In the genomic region with DNA sequence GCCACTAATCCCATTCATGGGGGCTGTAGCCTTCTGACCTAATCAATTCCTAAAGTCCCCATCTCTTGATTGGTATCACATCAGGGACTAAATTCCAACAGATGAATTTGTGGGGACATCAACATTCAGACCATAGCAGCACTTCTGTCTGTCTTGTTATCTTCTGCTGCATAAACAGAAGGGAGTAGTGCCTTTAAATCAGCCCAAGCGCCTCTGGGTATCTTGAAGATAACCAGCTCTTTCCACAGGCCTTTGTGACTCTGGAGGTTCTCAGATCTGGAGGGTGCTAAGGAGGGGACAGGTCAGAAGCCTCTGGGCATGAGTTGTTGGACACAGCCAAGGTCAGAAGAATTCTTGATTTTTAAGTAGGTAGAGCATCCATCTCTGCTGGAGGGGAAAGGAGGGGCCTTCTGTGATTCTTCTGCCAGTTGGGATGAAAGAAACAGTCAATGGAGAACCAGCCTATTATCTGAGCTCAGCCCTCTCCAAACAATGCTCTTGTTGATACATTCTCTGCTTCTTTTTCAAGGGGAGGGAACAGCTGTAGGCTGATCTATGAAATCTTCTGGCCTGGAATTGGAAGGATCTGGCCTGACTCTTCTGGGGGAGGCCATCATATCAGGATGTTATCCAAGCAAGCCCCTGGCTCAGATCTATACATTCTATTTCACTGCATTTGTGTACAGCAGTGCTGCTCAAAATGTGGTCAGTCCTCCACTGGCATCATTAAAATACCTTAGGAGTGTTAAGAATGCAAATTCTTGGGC, we compare ENCODE assay signal across 11 cellular contexts. TPM values are rescaled to one million over a fixed set of nuclear protein-coding genes. Genes with fewer than 3 reads are reported as not detected.
DNase-seq lines count a peak whose midpoint lies in the region; ATAC-seq lines count a peak whose summit lies in the region.
"Had no signal": no experiment of that assay in that cellular context is flagged by ENCODE, and none has a peak within 500 bp of the region (broad histone marks: within the 10 kb centered on the region; RNA-seq: fewer than 3 reads in every experiment).

No MANE protein-coding gene starts in this region.

- DNase-seq in CD4-positive, alpha-beta memory T cell = no peak
- DNase-seq in caudate nucleus (lab: John Stamatoyannopoulos, UW) (peak in 40 of 61 donors; percentile 1 to 69 (median 34)), middle frontal gyrus (ENCODE audit: extremely low spot score, low spot score) (peak; percentile 40), T-helper 1 cell (no peak), dedifferentiated amniotic fluid mesenchymal stem cell (ENCODE audit: extremely low spot score) (no peak)
- DNase-seq in activated naive CD4-positive, alpha-beta T cell treated with anti-CD3 and anti-CD28 coated beads, Interleukin-2, amount 50 U/mL, for 16 hours = no peak
- DNase-seq: activated gamma-delta T cell treated with Interleukin-2 at 50 U/mL for 16 hours had no signal

- no peak overlapping the region for H3K4me3 Mint-ChIP-seq in CD4-positive, alpha-beta memory T cell

- no peaks in the 10 kb centered on the region for H3K27me3 ChIP-seq in CD4-positive, alpha-beta memory T cell (ENCODE audit: insufficient read depth, low read length)
- H3K27me3 ChIP-seq: SJSA1 had no signal

- H3K27ac Mint-ChIP-seq in CD4-positive, alpha-beta memory T cell = peak overlapping the region in 4 of 7 donors; percentile 13 to 84 (median 72)

- ATAC-seq in HG03108 (IDR thresholded peaks at IDR 0.05; ENCODE audit: unreplicated experiment) (peak; percentile 23), HG03045 (IDR thresholded peaks at IDR 0.05; ENCODE audit: unreplicated experiment) (no peak)

- H3K4me1 ChIP-seq in CD4-positive, alpha-beta memory T cell (ENCODE audit: insufficient read depth, low read length) = peaks cover 15% of the 10 kb centered on the region

- H3K36me3 Mint-ChIP-seq in CD4-positive, alpha-beta memory T cell = no peaks in the 10 kb centered on the region

- no peak overlapping the region for H3K4me3 ChIP-seq in CD4-positive, alpha-beta memory T cell (ENCODE audit: low read length in 2 of 2)
- H3K4me3 ChIP-seq: SJSA1 had no signal

- POLR2A ChIA-PET in CD4-positive, alpha-beta memory T cell (lab: Charles Lee; ENCODE audit: partially characterized antibody) = no interaction called here

- CTCF ChIA-PET in CD4-positive, alpha-beta memory T cell (lab: Charles Lee; ENCODE audit: partially characterized antibody) = interaction anchor here (0.9 to 3.8 kb wide), 7 partner anchors 31 to 325 kb away, joined by 3 to 32 read pairs (median 5); a partner anchor contains a TSS

- intact Hi-C loops in CD4-positive, alpha-beta memory T cell (cut with micrococcal nuclease) = loop anchor here (1.0 to 10.0 kb wide), 2 partner anchors 160 to 237 kb away; no protein-coding TSS in a partner anchor

- no peaks in the 10 kb centered on the region for H3K9me3 Mint-ChIP-seq in CD4-positive, alpha-beta memory T cell

- no peaks in the 10 kb centered on the region for H3K27me3 Mint-ChIP-seq in CD4-positive, alpha-beta memory T cell

- peaks cover 14 to 33% (median 24%) of the 10 kb centered on the region in 4 donors for H3K4me1 Mint-ChIP-seq in CD4-positive, alpha-beta memory T cell

- H3K36me3 ChIP-seq in CD4-positive, alpha-beta memory T cell (ENCODE audit: insufficient read depth, low read length) = no peaks in the 10 kb centered on the region
- H3K36me3 ChIP-seq: SJSA1 had no signal

- H3K27ac ChIP-seq in CD4-positive, alpha-beta memory T cell (ENCODE audit: low read depth, low read length) = no peak overlapping the region
- peak overlapping the region; percentile 84 for H3K27ac ChIP-seq in caudate nucleus (ENCODE audit: low read depth, low read length)
- H3K27ac ChIP-seq: KMS-11 had no signal

- no peaks in the 10 kb centered on the region for H3K9me3 ChIP-seq in CD4-positive, alpha-beta memory T cell (ENCODE audit: control insufficient read depth in 1 of 2, low read length in 2 of 2)
- H3K9me3 ChIP-seq: SJSA1 had no signal

RNA-seq across cellular contexts. Expression of a gene that starts 31.2 kb away (rescaled TPM):
- 10 to 100 TPM; 24.2 to 27.9 TPM for total RNA-seq in CD4-positive, alpha-beta memory T cell
- polyA plus RNA-seq in CD4-positive, alpha-beta memory T cell = 1 to 10 TPM; 3.0 to 6.9 TPM

Comparison
In these comparisons a context has a peak if more than half of its experiments do, and no peak if none do; other contexts are left out.
1. DNase-seq: peak in caudate nucleus (40 of 61) and middle frontal gyrus (single experiment); none in CD4-positive, alpha-beta memory T cell (0 of 5), activated naive CD4-positive, alpha-beta T cell treated with anti-CD3 and anti-CD28 coated beads, Interleukin-2, amount 50 U/mL, for 16 hours (single experiment), T-helper 1 cell (0 of 5) and dedifferentiated amniotic fluid mesenchymal stem cell (single experiment).